10 cellular contexts compared by ENCODE assay signal in the genomic region with DNA sequence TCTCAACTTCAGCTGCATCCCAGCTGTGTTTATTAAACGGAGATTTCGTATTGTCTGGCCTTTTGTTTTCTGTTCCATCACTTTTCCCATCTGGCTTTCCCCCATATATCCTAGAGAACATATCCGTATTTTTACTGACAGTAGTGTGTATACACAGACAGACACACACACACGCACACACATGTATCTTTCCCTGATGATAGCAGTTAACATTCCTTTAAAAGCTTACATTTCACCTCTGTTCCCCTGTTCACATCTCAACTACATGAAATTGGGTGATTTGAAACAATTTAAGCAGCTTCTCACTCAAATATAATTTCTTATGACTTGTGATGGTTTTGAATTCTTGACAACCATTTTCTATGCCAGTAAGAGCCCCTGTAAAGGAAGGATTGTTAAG.
"Had no signal": no experiment of that assay in that cellular context is flagged by ENCODE, and none has a peak within 500 bp of the region (broad histone marks: within the 10 kb centered on the region; RNA-seq: fewer than 3 reads in every experiment).

No MANE protein-coding gene starts in this region.

- H3K27ac ChIP-seq: GM23248 had no signal

- H3K4me3 Mint-ChIP-seq: H9, HFFc6 had no signal

- H3K4me1 Mint-ChIP-seq: H9 had no signal

- H2AFZ ChIP-seq: GM23248 had no signal

- H3K4me1 ChIP-seq: HAP-1 had no signal

- H3K9me3 Mint-ChIP-seq: H9, HFFc6 had no signal

- DNase-seq: GM23248, GOT3, H7, H9, HCEC 1CT, HFFc6 had no signal

- H3K9me3 ChIP-seq: HAP-1 had no signal

- H3K36me3 ChIP-seq: HAP-1 had no signal

- ATAC-seq: HCT116 had no signal

- H3K27ac Mint-ChIP-seq: H9, HFFc6 had no signal

- FAIRE-seq: H1, H54 had no signal

- H3K4me3 ChIP-seq: GM23248, HAP-1 had no signal

- H3K9ac ChIP-seq: GM23248 had no signal
